1 cellular context compared by ENCODE assay signal in genomic region chr7:97025983-97026704, GRCh38.
A peak's percentile ranks its signal among the peaks of the same experiment; 100 is the strongest.
TF ChIP-seq lines count a peak whose summit lies in the region.

No MANE protein-coding gene starts in this region.

TF ChIP-seq in H1, 55 proteins besides CTCF, POLR2A, EP300 and RAD21 (continued from another document):
- TF ChIP-seq, protein P1, sequence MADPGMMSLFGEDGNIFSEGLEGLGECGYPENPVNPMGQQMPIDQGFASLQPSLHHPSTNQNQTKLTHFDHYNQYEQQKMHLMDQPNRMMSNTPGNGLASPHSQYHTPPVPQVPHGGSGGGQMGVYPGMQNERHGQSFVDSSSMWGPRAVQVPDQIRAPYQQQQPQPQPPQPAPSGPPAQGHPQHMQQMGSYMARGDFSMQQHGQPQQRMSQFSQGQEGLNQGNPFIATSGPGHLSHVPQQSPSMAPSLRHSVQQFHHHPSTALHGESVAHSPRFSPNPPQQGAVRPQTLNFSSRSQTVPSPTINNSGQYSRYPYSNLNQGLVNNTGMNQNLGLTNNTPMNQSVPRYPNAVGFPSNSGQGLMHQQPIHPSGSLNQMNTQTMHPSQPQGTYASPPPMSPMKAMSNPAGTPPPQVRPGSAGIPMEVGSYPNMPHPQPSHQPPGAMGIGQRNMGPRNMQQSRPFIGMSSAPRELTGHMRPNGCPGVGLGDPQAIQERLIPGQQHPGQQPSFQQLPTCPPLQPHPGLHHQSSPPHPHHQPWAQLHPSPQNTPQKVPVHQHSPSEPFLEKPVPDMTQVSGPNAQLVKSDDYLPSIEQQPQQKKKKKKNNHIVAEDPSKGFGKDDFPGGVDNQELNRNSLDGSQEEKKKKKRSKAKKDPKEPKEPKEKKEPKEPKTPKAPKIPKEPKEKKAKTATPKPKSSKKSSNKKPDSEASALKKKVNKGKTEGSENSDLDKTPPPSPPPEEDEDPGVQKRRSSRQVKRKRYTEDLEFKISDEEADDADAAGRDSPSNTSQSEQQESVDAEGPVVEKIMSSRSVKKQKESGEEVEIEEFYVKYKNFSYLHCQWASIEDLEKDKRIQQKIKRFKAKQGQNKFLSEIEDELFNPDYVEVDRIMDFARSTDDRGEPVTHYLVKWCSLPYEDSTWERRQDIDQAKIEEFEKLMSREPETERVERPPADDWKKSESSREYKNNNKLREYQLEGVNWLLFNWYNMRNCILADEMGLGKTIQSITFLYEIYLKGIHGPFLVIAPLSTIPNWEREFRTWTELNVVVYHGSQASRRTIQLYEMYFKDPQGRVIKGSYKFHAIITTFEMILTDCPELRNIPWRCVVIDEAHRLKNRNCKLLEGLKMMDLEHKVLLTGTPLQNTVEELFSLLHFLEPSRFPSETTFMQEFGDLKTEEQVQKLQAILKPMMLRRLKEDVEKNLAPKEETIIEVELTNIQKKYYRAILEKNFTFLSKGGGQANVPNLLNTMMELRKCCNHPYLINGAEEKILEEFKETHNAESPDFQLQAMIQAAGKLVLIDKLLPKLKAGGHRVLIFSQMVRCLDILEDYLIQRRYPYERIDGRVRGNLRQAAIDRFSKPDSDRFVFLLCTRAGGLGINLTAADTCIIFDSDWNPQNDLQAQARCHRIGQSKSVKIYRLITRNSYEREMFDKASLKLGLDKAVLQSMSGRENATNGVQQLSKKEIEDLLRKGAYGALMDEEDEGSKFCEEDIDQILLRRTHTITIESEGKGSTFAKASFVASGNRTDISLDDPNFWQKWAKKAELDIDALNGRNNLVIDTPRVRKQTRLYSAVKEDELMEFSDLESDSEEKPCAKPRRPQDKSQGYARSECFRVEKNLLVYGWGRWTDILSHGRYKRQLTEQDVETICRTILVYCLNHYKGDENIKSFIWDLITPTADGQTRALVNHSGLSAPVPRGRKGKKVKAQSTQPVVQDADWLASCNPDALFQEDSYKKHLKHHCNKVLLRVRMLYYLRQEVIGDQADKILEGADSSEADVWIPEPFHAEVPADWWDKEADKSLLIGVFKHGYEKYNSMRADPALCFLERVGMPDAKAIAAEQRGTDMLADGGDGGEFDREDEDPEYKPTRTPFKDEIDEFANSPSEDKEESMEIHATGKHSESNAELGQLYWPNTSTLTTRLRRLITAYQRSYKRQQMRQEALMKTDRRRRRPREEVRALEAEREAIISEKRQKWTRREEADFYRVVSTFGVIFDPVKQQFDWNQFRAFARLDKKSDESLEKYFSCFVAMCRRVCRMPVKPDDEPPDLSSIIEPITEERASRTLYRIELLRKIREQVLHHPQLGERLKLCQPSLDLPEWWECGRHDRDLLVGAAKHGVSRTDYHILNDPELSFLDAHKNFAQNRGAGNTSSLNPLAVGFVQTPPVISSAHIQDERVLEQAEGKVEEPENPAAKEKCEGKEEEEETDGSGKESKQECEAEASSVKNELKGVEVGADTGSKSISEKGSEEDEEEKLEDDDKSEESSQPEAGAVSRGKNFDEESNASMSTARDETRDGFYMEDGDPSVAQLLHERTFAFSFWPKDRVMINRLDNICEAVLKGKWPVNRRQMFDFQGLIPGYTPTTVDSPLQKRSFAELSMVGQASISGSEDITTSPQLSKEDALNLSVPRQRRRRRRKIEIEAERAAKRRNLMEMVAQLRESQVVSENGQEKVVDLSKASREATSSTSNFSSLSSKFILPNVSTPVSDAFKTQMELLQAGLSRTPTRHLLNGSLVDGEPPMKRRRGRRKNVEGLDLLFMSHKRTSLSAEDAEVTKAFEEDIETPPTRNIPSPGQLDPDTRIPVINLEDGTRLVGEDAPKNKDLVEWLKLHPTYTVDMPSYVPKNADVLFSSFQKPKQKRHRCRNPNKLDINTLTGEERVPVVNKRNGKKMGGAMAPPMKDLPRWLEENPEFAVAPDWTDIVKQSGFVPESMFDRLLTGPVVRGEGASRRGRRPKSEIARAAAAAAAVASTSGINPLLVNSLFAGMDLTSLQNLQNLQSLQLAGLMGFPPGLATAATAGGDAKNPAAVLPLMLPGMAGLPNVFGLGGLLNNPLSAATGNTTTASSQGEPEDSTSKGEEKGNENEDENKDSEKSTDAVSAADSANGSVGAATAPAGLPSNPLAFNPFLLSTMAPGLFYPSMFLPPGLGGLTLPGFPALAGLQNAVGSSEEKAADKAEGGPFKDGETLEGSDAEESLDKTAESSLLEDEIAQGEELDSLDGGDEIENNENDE (IDR thresholded peaks at IDR 0.05; ENCODE audit: insufficient replicate concordance, low read length) = no peak
- TF ChIP-seq RNF2 (IDR thresholded peaks at IDR 0.05; ENCODE audit: borderline replicate concordance, low read depth, low read length, missing control alignments, poor library complexity, severe bottlenecking) (peak; percentile 90), ZNF274 (IDR thresholded peaks at IDR 0.05; ENCODE audit: borderline replicate concordance, extremely low read depth, low read length) (no peak)
- TF ChIP-seq, protein P2, sequence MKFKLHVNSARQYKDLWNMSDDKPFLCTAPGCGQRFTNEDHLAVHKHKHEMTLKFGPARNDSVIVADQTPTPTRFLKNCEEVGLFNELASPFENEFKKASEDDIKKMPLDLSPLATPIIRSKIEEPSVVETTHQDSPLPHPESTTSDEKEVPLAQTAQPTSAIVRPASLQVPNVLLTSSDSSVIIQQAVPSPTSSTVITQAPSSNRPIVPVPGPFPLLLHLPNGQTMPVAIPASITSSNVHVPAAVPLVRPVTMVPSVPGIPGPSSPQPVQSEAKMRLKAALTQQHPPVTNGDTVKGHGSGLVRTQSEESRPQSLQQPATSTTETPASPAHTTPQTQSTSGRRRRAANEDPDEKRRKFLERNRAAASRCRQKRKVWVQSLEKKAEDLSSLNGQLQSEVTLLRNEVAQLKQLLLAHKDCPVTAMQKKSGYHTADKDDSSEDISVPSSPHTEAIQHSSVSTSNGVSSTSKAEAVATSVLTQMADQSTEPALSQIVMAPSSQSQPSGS (IDR thresholded peaks at IDR 0.05; ENCODE audit: low read length) = no peak
